41 cellular contexts compared by ENCODE assay signal in genomic region chr16:3484328-3485096, GRCh38. TPM values are rescaled to one million over a fixed set of nuclear protein-coding genes. Genes with fewer than 3 reads are reported as not detected.
DNase-seq lines count a peak whose midpoint lies in the region; ATAC-seq, FAIRE-seq and TF ChIP-seq lines count a peak whose summit lies in the region.
"Had no signal": no experiment of that assay in that cellular context is flagged by ENCODE, and none has a peak within 500 bp of the region (broad histone marks: within the 10 kb centered on the region; RNA-seq: fewer than 3 reads in every experiment).

No MANE protein-coding gene starts in this region.

- FAIRE-seq in K562 (lab: Jason Lieb, UNC), result no peak
- FAIRE-seq: endometrium, keratinocyte, pancreas had no signal

- H3K79me2 ChIP-seq in SK-N-SH (ENCODE audit: insufficient read depth), result peaks cover 20% of the 10 kb centered on the region
- no peaks in the 10 kb centered on the region for H3K79me2 ChIP-seq in K562 (ENCODE audit: control insufficient read depth, insufficient read depth, low read length)

- H3K27me3 ChIP-seq in SK-N-SH (ENCODE audit: insufficient read depth), result no peaks in the 10 kb centered on the region
- no peaks in the 10 kb centered on the region for H3K27me3 ChIP-seq in K562 (ENCODE audit: control insufficient read depth in 2 of 2, insufficient read depth in 2 of 2, low read length in 2 of 2)
- no peaks in the 10 kb centered on the region for H3K27me3 ChIP-seq in mesenchymal stem cell (ENCODE audit: control insufficient read depth in 1 of 2, insufficient read depth in 1 of 2, low read length in 2 of 2)
- H3K27me3 ChIP-seq in spleen (replicated peaks in 1 of 7), result no peaks in the 10 kb centered on the region
- no peaks in the 10 kb centered on the region for H3K27me3 ChIP-seq in testis
- H3K27me3 ChIP-seq: ascending aorta, cardiac muscle cell, esophagus muscularis mucosa, heart left ventricle, pancreas, Peyer's patch, right atrium auricular region, tibial nerve had no signal

- H3K4me2 ChIP-seq in SK-N-SH (no peak overlapping the region), K562 (ENCODE audit: insufficient read depth, low read length) (no peak overlapping the region), mesenchymal stem cell (ENCODE audit: low read length, poor library complexity, severe bottlenecking) (no peak overlapping the region)

- H3K27ac ChIP-seq in SK-N-SH (ENCODE audit: low read depth in 2 of 2, low read length in 1 of 2) (no peak overlapping the region), K562 (ENCODE audit: extremely low read depth, low read depth, low read length) (no peak overlapping the region), mesenchymal stem cell (ENCODE audit: low read length, poor library complexity, severe bottlenecking) (no peak overlapping the region), spleen (no peak overlapping the region), testis (no peak overlapping the region)
- H3K27ac ChIP-seq: 22Rv1, ascending aorta, cardiac muscle cell, esophagus muscularis mucosa, heart left ventricle, pancreas, Peyer's patch, right atrium auricular region, tibial nerve had no signal

- H3K9me3 ChIP-seq in SK-N-SH (no peaks in the 10 kb centered on the region), K562 (replicated peaks; ENCODE audit: control insufficient read depth, insufficient read depth, low read depth, low read length) (no peaks in the 10 kb centered on the region), mesenchymal stem cell (ENCODE audit: control insufficient read depth, low read length) (no peaks in the 10 kb centered on the region), spleen (no peaks in the 10 kb centered on the region), testis (no peaks in the 10 kb centered on the region)
- H3K9me3 ChIP-seq: ascending aorta, esophagus muscularis mucosa, heart left ventricle, pancreas, Peyer's patch, right atrium auricular region, tibial nerve had no signal

- CTCF ChIA-PET in SK-N-SH (lab: Yijun Ruan, JAX), result no interaction called here
- CTCF ChIA-PET in K562 (lab: Yijun Ruan, JAX; ENCODE audit: low intra/inter-chr PET ratio), result no interaction called here

- no peak overlapping the region for H2AK5ac ChIP-seq in mesenchymal stem cell (ENCODE audit: low read length, severe bottlenecking)

- intact Hi-C loops in K562 (cut with micrococcal nuclease), result no loop called here
- intact Hi-C loops in spleen (cut with DNase I; ENCODE audit: low total_unique reads), result no loop called here
- intact Hi-C loops in testis (cut with DNase I; ENCODE audit: low total_unique reads), result no loop called here

- no peak overlapping the region for H3K4me3 ChIP-seq in SK-N-SH (ENCODE audit: low read depth in 2 of 2, low read length in 1 of 2)
- no peak overlapping the region for H3K4me3 ChIP-seq in K562
- no peak overlapping the region for H3K4me3 ChIP-seq in mesenchymal stem cell (ENCODE audit: insufficient read depth in 1 of 2, low read depth in 1 of 2, low read length in 2 of 2)
- no peak overlapping the region for H3K4me3 ChIP-seq in spleen
- no peak overlapping the region for H3K4me3 ChIP-seq in testis
- H3K4me3 ChIP-seq: ascending aorta, cardiac muscle cell, esophagus muscularis mucosa, heart left ventricle, pancreas, Peyer's patch, right atrium auricular region, tibial nerve had no signal

- H3K18ac ChIP-seq in mesenchymal stem cell (ENCODE audit: low read depth in 1 of 2, low read length in 2 of 2), result no peak overlapping the region

- peaks cover 13% of the 10 kb centered on the region for H4K20me1 ChIP-seq in SK-N-SH (ENCODE audit: insufficient read depth)
- H4K20me1 ChIP-seq in K562 (replicated peaks; ENCODE audit: control insufficient read depth, insufficient read depth, low read length), result no peaks in the 10 kb centered on the region; the same call in 1 of the 2 replicates

- DNase-seq in SK-N-SH (peak; percentile 9), K562 (ENCODE audit: extremely low read depth in 1 of 4, low spot score in 3 of 4) (no peak), mesenchymal stem cell (no peak), spleen (peak; percentile 42), testis (no peak), NCI-H1092 treated with DMSO at 0.1 percent for 48 hours (lab: John Stamatoyannopoulos, UW) (no peak)
- DNase-seq: activated CD4-positive, alpha-beta T cell treated with anti-CD3 and anti-CD28 coated beads, Interleukin-2, amount 10 ng/mL, durations not matched to agents 24 days and 14 days; activated CD8-positive, alpha-beta memory T cell treated with anti-CD3 and anti-CD28 coated beads for 24 hours; activated T-cell treated with anti-CD3 and anti-CD28 coated beads for 4 hours; DMS79; foreskin fibroblast; GDM1; HCEC 1CT; Kasumi-1; NCI-H1436 treated with DMSO at 0.1 percent for 48 hours; NCI-H226; NCI-H748 treated with DMSO at 0.1 percent for 48 hours; Peyer's patch; SHP77 treated with DMSO at 0.1 percent for 48 hours; stimulated activated CD4-positive, alpha-beta T cell treated with anti-CD3 and anti-CD28 coated beads, Interleukin-4, amount 100 ng/mL, for 1 hour; SW 1271; T1000 had no signal

- H3K4ac ChIP-seq in mesenchymal stem cell (ENCODE audit: low read depth in 1 of 2, low read length in 2 of 2), result no peak overlapping the region

- peaks cover 56% of the 10 kb centered on the region for H3K79me1 ChIP-seq in mesenchymal stem cell (replicated peaks; ENCODE audit: low read length, poor library complexity, severe bottlenecking)

- H3F3A ChIP-seq in SK-N-SH (replicated peaks; ENCODE audit: insufficient read depth), result no peaks in the 10 kb centered on the region

- H2AFZ ChIP-seq in SK-N-SH (ENCODE audit: low read depth) (no peak overlapping the region), K562 (ENCODE audit: low read depth, low read length) (no peak overlapping the region), mesenchymal stem cell (ENCODE audit: low read depth, low read length) (no peak overlapping the region)

- H4K91ac ChIP-seq in mesenchymal stem cell (ENCODE audit: low read length), result peak overlapping the region; percentile 9

- H2BK5ac ChIP-seq in mesenchymal stem cell (ENCODE audit: low read depth, low read length, poor library complexity, severe bottlenecking), result no peak overlapping the region

- 92% methylated on average over 16 of the region's 30 CpGs for WGBS in SK-N-SH (ENCODE audit: low lambda C conversion rate)
- 92% methylated on average over 27 of the region's 30 CpGs for WGBS in K562 (ENCODE audit: insufficient coverage, low coverage, missing lambda C conversion rate)
- 93% methylated on average over 30 of the region's 30 CpGs for WGBS in mesenchymal stem cell
- 88 to 93% (median 91%) methylated on average over 26 to 30 of the region's 30 CpGs for WGBS in spleen, 5 donors
- WGBS in testis, 2 donors, result 91 to 92% methylated on average over 28 to 30 of the region's 30 CpGs

- POLR2A ChIA-PET in SK-N-SH (lab: Yijun Ruan, JAX), result no interaction called here
- POLR2A ChIA-PET in K562 (lab: Yijun Ruan, JAX), result interaction anchor here (0.6 kb wide), 1 partner anchor 11 kb away, joined by 3 read pairs; the partner anchor contains the start of gene C16orf90

- H3K14ac ChIP-seq in mesenchymal stem cell (ENCODE audit: low read length in 2 of 2), result no peak overlapping the region

- H4K8ac ChIP-seq in mesenchymal stem cell (ENCODE audit: low read length), result no peak overlapping the region

- H3K9ac ChIP-seq in SK-N-SH (no peak overlapping the region), K562 (ENCODE audit: insufficient read depth in 1 of 2, low read depth in 2 of 2, low read length in 2 of 2) (no peak overlapping the region), mesenchymal stem cell (ENCODE audit: low read length) (no peak overlapping the region)

- H3K9me2 ChIP-seq in SK-N-SH, result no peaks in the 10 kb centered on the region

- no peak overlapping the region for H3K23ac ChIP-seq in mesenchymal stem cell (ENCODE audit: low read length in 2 of 2)

- TF ChIP-seq EP300 in SK-N-SH (IDR thresholded peaks at IDR 0.05; ENCODE audit: borderline replicate concordance in 1 of 2, low read depth in 1 of 2, low read length in 1 of 2) (no peak), K562 (IDR thresholded peaks at IDR 0.05; ENCODE audit: low read length) (no peak)

- in situ Hi-C loops in K562 (cut with MboI), result no loop called here

- H2BK15ac ChIP-seq in mesenchymal stem cell (ENCODE audit: low read depth, poor library complexity, severe bottlenecking), result no peak overlapping the region

- ATAC-seq in SK-N-SH treated with all-trans-retinoic acid at 6 μM for 48 hours (no peak), K562 (no peak), HG03108 (IDR thresholded peaks at IDR 0.05; ENCODE audit: unreplicated experiment) (no peak)
- ATAC-seq: heart left ventricle; natural killer cell treated with Interleukin-12 subunit alpha and Interleukin-12 subunit beta and Interleukin-15 and Interleukin-18, amount 100 ng/mL, for 72 hours; pancreas; WTC11 had no signal

- no peak overlapping the region for H2BK12ac ChIP-seq in mesenchymal stem cell (ENCODE audit: low read length in 2 of 2)

- no TSS peak for BruUV-seq in K562 (replicated peaks; lab: Mats Ljungman, UMichigan)

- TF ChIP-seq CTCF in SK-N-SH (IDR thresholded peaks at IDR 0.05) (no peak), K562 (IDR thresholded peaks at IDR 0.05 in 2 of 3, conservative IDR thresholded peaks at IDR 0.05 in 1 of 3; ENCODE audit: insufficient read depth in 2 of 3, low read depth in 1 of 3, low read length in 3 of 3) (no peak), spleen (IDR thresholded peaks at IDR 0.05 in 8 of 11, conservative IDR thresholded peaks at IDR 0.05 in 3 of 11) (no peak), testis (IDR thresholded peaks at IDR 0.05) (no peak)

- peaks cover 7% of the 10 kb centered on the region for H3K9me1 ChIP-seq in K562 (ENCODE audit: control insufficient read depth, insufficient read depth, low read length)

- no peak for TF ChIP-seq POLR2A in K562 (conservative IDR thresholded peaks at IDR 0.05)
- TF ChIP-seq POLR2A in spleen (IDR thresholded peaks at IDR 0.05), result no peak
- no peak for TF ChIP-seq POLR2A in testis (IDR thresholded peaks at IDR 0.05)

- no peak for TF ChIP-seq RAD21 in SK-N-SH (IDR thresholded peaks at IDR 0.05; ENCODE audit: low read length)
- TF ChIP-seq RAD21 in K562 (CRISPR knock-in tag; conservative IDR thresholded peaks at IDR 0.05 in 1 of 2, IDR thresholded peaks at IDR 0.05 in 1 of 2), result no peak

- H3K4me1 ChIP-seq in SK-N-SH (ENCODE audit: control insufficient read depth in 1 of 2, insufficient read depth in 2 of 2, low read depth in 1 of 2, low read length in 1 of 2) (peaks cover 0 to 20% of the 10 kb centered on the region in 2 experiments; a peak in 1 of 4 replicates), K562 (replicated peaks in 1 of 2; ENCODE audit: control insufficient read depth in 2 of 2, insufficient read depth in 2 of 2, low read length in 2 of 2) (peaks cover 7 to 47% of the 10 kb centered on the region in 2 experiments; a peak in 4 of 5 replicates), mesenchymal stem cell (ENCODE audit: control insufficient read depth, insufficient read depth, low read depth, low read length) (peaks cover 13% of the 10 kb centered on the region), spleen (peaks cover 0 to 8% (median 2%) of the 10 kb centered on the region in 6 donors), testis (peaks cover 16% of the 10 kb centered on the region)
- H3K4me1 ChIP-seq: ascending aorta, pancreas, Peyer's patch, tibial nerve had no signal

- no peak overlapping the region for H2BK120ac ChIP-seq in mesenchymal stem cell (ENCODE audit: low read depth, low read length)

- H3K36me3 ChIP-seq in SK-N-SH (replicated peaks in 1 of 2; ENCODE audit: control insufficient read depth in 1 of 2, insufficient read depth in 2 of 2, low read length in 1 of 2), result peaks cover 9 to 64% of the 10 kb centered on the region in 2 experiments
- peaks cover 61% of the 10 kb centered on the region for H3K36me3 ChIP-seq in K562 (ENCODE audit: control insufficient read depth, insufficient read depth, low read length)
- peaks cover 79% of the 10 kb centered on the region in 2 experiments for H3K36me3 ChIP-seq in mesenchymal stem cell (ENCODE audit: control insufficient read depth in 1 of 2, insufficient read depth in 2 of 2, low read depth in 1 of 2, low read length in 2 of 2)
- peaks cover 3 to 92% (median 76%) of the 10 kb centered on the region in 6 donors for H3K36me3 ChIP-seq in spleen
- H3K36me3 ChIP-seq in testis (ENCODE audit: low read depth, missing control alignments), result no peaks in the 10 kb centered on the region

RNA-seq across cellular contexts. Expression of gene C16orf90, which starts 10.8 kb away (rescaled TPM):
- not detected in 2 replicates for polyA plus RNA-seq in SK-N-SH (2012; rRNA removed)
- polyA plus RNA-seq in SK-N-SH (2012; cell fraction: cytosol; rRNA removed), result not detected in 2 replicates
- not detected in 2 replicates for polyA plus RNA-seq in SK-N-SH (2012; cell fraction: nucleus; rRNA removed)
- not detected in 2 replicates for total RNA-seq in K562 (2011; cell fraction: chromatin; rRNA removed; ENCODE audit: low replicate concordance)
- not detected in 2 replicates for total RNA-seq in K562 (2011; cell fraction: nucleolus; rRNA removed)
- total RNA-seq in K562 (2011; cell fraction: nucleoplasm; rRNA removed), result not detected in 2 replicates
- not detected in 2 replicates for total RNA-seq in K562 (2014; rRNA removed)
- not detected in 2 replicates for total RNA-seq in K562 (2014; rRNA removed; fragmentation: Illumina TruSeq; extraction: Trizol)
- total RNA-seq in K562 (2015; rRNA removed; fragmentation: Illumina TruSeq; extraction: Trizol), result not detected in 2 replicates
- not detected in 2 replicates for total RNA-seq in K562 (2021)
- not detected in 2 replicates for polyA plus RNA-seq in K562 (2011; rRNA removed)
- polyA plus RNA-seq in K562 (2011; cell fraction: cytosol; rRNA removed), result not detected in 2 replicates
- polyA plus RNA-seq in K562 (2011; cell fraction: nucleus; rRNA removed), result not detected in 2 replicates
- polyA plus RNA-seq in K562 (2012), result not detected in 2 replicates
- polyA plus RNA-seq in K562 (2014; fragmentation: Illumina TruSeq; extraction: Trizol), result not detected in 2 replicates
- polyA plus RNA-seq in K562 (2014; fragmentation: Nextera tagmentation; extraction: Ambion mirVana), result not detected
- not detected in 2 replicates for polyA plus RNA-seq in K562 (2014; rRNA removed)
- not detected in 2 replicates for polyA minus RNA-seq in K562 (2011; rRNA and poly(A)+ RNA removed)
- not detected in 2 replicates for polyA minus RNA-seq in K562 (2011; cell fraction: cytosol; rRNA and poly(A)+ RNA removed)
- not detected in 2 replicates for polyA minus RNA-seq in K562 (2011; cell fraction: nucleus; rRNA and poly(A)+ RNA removed)
- not detected for polyA plus RNA-seq in mesenchymal stem cell (2013, experiment 1 of 2)
- polyA plus RNA-seq in mesenchymal stem cell (2013, experiment 2 of 2), result not detected
- total RNA-seq in spleen, result not detected
- not detected for polyA plus RNA-seq in spleen
- total RNA-seq in testis, result 10 to 100 TPM; 14.2 to 33.8 TPM
- 52.1 TPM for polyA plus RNA-seq in testis (ENCODE audit: insufficient read depth, low read depth, low replicate concordance)
- total RNA-seq: activated CD4-positive, alpha-beta T cell treated with anti-CD3 and anti-CD28 coated beads, Interleukin-2, amount 10 ng/mL, durations not matched to agents 24 days and 14 days; activated T-helper 2 cell treated with anti-CD3 and anti-CD28 coated beads, Interferon-gamma antibody, Interleukin-2, Interleukin-4, amounts not matched to agents 10 μg/mL and 5 μg/mL and 100 μg/mL, durations not matched to agents 14 hours and 24 hours and 36 hours; ascending aorta; cardiac muscle cell; dermis microvascular lymphatic vessel endothelial cell; esophagus muscularis mucosa; heart left ventricle; lower leg skin; mononuclear cell; natural killer cell treated with Interleukin-12 subunit alpha and Interleukin-12 subunit beta and Interleukin-15 and Interleukin-18, amount 100 ng/mL, for 72 hours; pancreas; Peyer's patch; right atrium auricular region; tibial nerve; WTC11 had no signal
- polyA plus RNA-seq: cardiac muscle cell, CD14-positive monocyte, heart left ventricle, keratinocyte, pancreas had no signal

RNA-seq across cellular contexts. Expression of gene CLUAP1, which starts 16.3 kb away (rescaled TPM):
- polyA plus RNA-seq in SK-N-SH (2012; rRNA removed) (18.0 and 19.5 TPM in 2 replicates), K562 (2011; rRNA removed) (2.2 and 7.8 TPM in 2 replicates), K562 (2014; fragmentation: Illumina TruSeq; extraction: Trizol) (5.9 and 8.3 TPM in 2 replicates), K562 (2014; fragmentation: Nextera tagmentation; extraction: Ambion mirVana) (10 to 100 TPM; 11.1 to 17.6 TPM), K562 (2014; rRNA removed) (4.9 and 6.6 TPM in 2 replicates), spleen (1 to 10 TPM; 4.0 to 9.2 (median 9.0) TPM), testis (ENCODE audit: insufficient read depth, low read depth, low replicate concordance) (95.7 TPM)
- polyA plus RNA-seq in SK-N-SH (2012; cell fraction: cytosol; rRNA removed), result 24.9 and 42.8 TPM in 2 replicates
- 11.8 and 20.5 TPM in 2 replicates for polyA plus RNA-seq in SK-N-SH (2012; cell fraction: nucleus; rRNA removed)
- total RNA-seq in K562 (2011; cell fraction: chromatin; rRNA removed; ENCODE audit: low replicate concordance), result 4.7 and 8.8 TPM in 2 replicates
- total RNA-seq in K562 (2011; cell fraction: nucleolus; rRNA removed), result 2.0 and 3.0 TPM in 2 replicates
- total RNA-seq in K562 (2011; cell fraction: nucleoplasm; rRNA removed), result 3.7 and 4.2 TPM in 2 replicates
- total RNA-seq in K562 (2014; rRNA removed) (4.8 and 6.8 TPM in 2 replicates), K562 (2014; rRNA removed; fragmentation: Illumina TruSeq; extraction: Trizol) (10.8 and 11.0 TPM in 2 replicates), K562 (2015; rRNA removed; fragmentation: Illumina TruSeq; extraction: Trizol) (6.9 TPM in 2 replicates), K562 (2021) (6.2 and 6.7 TPM in 2 replicates), spleen (10 to 100 TPM in 6 of 7 donors, 1 to 10 TPM in 1; 9.8 to 19.7 (median 14.9) TPM), testis (10 to 100 TPM; 45.2 to 59.5 TPM)
- polyA plus RNA-seq in K562 (2011; cell fraction: cytosol; rRNA removed), result 1.1 and 1.7 TPM in 2 replicates
- polyA plus RNA-seq in K562 (2011; cell fraction: nucleus; rRNA removed), result 3.2 and 3.3 TPM in 2 replicates
- polyA plus RNA-seq in K562 (2012), result 5.3 and 6.6 TPM in 2 replicates
- 9.2 and 14.1 TPM in 2 replicates for polyA minus RNA-seq in K562 (2011; rRNA and poly(A)+ RNA removed)
- 2.0 and 6.1 TPM in 2 replicates for polyA minus RNA-seq in K562 (2011; cell fraction: cytosol; rRNA and poly(A)+ RNA removed)
- 3.0 and 3.2 TPM in 2 replicates for polyA minus RNA-seq in K562 (2011; cell fraction: nucleus; rRNA and poly(A)+ RNA removed)
- 11.7 TPM for polyA plus RNA-seq in mesenchymal stem cell (2013, experiment 1 of 2)
- polyA plus RNA-seq in mesenchymal stem cell (2013, experiment 2 of 2), result 11.8 TPM

RNA-seq across cellular contexts. Expression of gene NAA60, which starts 41.0 kb away (rescaled TPM):
- polyA plus RNA-seq in SK-N-SH (2012; rRNA removed) (17.2 and 21.5 TPM in 2 replicates), K562 (2011; rRNA removed) (16.0 and 17.2 TPM in 2 replicates), K562 (2014; fragmentation: Illumina TruSeq; extraction: Trizol) (41.8 and 49.4 TPM in 2 replicates), K562 (2014; fragmentation: Nextera tagmentation; extraction: Ambion mirVana) (1 to 10 TPM; 2.1 to 2.3 TPM), K562 (2014; rRNA removed) (21.6 and 25.1 TPM in 2 replicates), spleen (10 to 100 TPM; 27.2 to 40.3 (median 33.8) TPM), testis (ENCODE audit: insufficient read depth, low read depth, low replicate concordance) (61.8 TPM)
- 17.2 and 23.6 TPM in 2 replicates for polyA plus RNA-seq in SK-N-SH (2012; cell fraction: cytosol; rRNA removed)
- polyA plus RNA-seq in SK-N-SH (2012; cell fraction: nucleus; rRNA removed), result 33.4 and 41.1 TPM in 2 replicates
- 23.6 and 31.0 TPM in 2 replicates for total RNA-seq in K562 (2011; cell fraction: chromatin; rRNA removed; ENCODE audit: low replicate concordance)
- total RNA-seq in K562 (2011; cell fraction: nucleolus; rRNA removed), result 14.6 and 17.7 TPM in 2 replicates
- 16.4 and 21.2 TPM in 2 replicates for total RNA-seq in K562 (2011; cell fraction: nucleoplasm; rRNA removed)
- total RNA-seq in K562 (2014; rRNA removed) (9.5 and 13.7 TPM in 2 replicates), K562 (2014; rRNA removed; fragmentation: Illumina TruSeq; extraction: Trizol) (9.7 and 13.8 TPM in 2 replicates), K562 (2015; rRNA removed; fragmentation: Illumina TruSeq; extraction: Trizol) (10.3 and 11.9 TPM in 2 replicates), K562 (2021) (34.4 and 35.4 TPM in 2 replicates), spleen (10 to 100 TPM; 35.0 to 85.9 (median 51.2) TPM), testis (100 to 1,000 TPM in 1 of 2 donors, 10 to 100 TPM in 1; 99.2 to 120 TPM)
- 13.5 and 27.6 TPM in 2 replicates for polyA plus RNA-seq in K562 (2011; cell fraction: cytosol; rRNA removed)
- polyA plus RNA-seq in K562 (2011; cell fraction: nucleus; rRNA removed), result 13.9 and 22.0 TPM in 2 replicates
- 28.6 and 41.3 TPM in 2 replicates for polyA plus RNA-seq in K562 (2012)
- 13.7 and 14.0 TPM in 2 replicates for polyA minus RNA-seq in K562 (2011; rRNA and poly(A)+ RNA removed)
- polyA minus RNA-seq in K562 (2011; cell fraction: cytosol; rRNA and poly(A)+ RNA removed), result 15.2 and 15.6 TPM in 2 replicates
- polyA minus RNA-seq in K562 (2011; cell fraction: nucleus; rRNA and poly(A)+ RNA removed), result 5.9 and 8.3 TPM in 2 replicates
- polyA plus RNA-seq in mesenchymal stem cell (2013, experiment 1 of 2), result 57.5 TPM
- 57.4 TPM for polyA plus RNA-seq in mesenchymal stem cell (2013, experiment 2 of 2)

RNA-seq across cellular contexts. Expression of gene ZNF597, which starts 41.2 kb away (rescaled TPM):
- 1.1 and 1.3 TPM in 2 replicates for polyA plus RNA-seq in SK-N-SH (2012; rRNA removed)
- polyA plus RNA-seq in SK-N-SH (2012; cell fraction: cytosol; rRNA removed), result 1.3 and 1.6 TPM in 2 replicates
- polyA plus RNA-seq in SK-N-SH (2012; cell fraction: nucleus; rRNA removed), result 0.83 and 1.8 TPM in 2 replicates
- 0.67 and 1.7 TPM in 2 replicates for total RNA-seq in K562 (2011; cell fraction: chromatin; rRNA removed; ENCODE audit: low replicate concordance)
- 0.53 and 0.67 TPM in 2 replicates for total RNA-seq in K562 (2011; cell fraction: nucleolus; rRNA removed)
- total RNA-seq in K562 (2011; cell fraction: nucleoplasm; rRNA removed), result 0.95 and 1.5 TPM in 2 replicates
- total RNA-seq in K562 (2014; rRNA removed), result 0.20 and 0.68 TPM in 2 replicates
- 0.58 and 0.70 TPM in 2 replicates for total RNA-seq in K562 (2014; rRNA removed; fragmentation: Illumina TruSeq; extraction: Trizol)
- 0.57 and 0.62 TPM in 2 replicates for total RNA-seq in K562 (2015; rRNA removed; fragmentation: Illumina TruSeq; extraction: Trizol)
- 0.36 and 0.42 TPM in 2 replicates for total RNA-seq in K562 (2021)
- polyA plus RNA-seq in K562 (2011; rRNA removed), result 0.17 and 0.57 TPM in 2 replicates
- 0.03 and 0.22 TPM in 2 replicates for polyA plus RNA-seq in K562 (2011; cell fraction: cytosol; rRNA removed)
- polyA plus RNA-seq in K562 (2011; cell fraction: nucleus; rRNA removed), result 0.27 and 0.73 TPM in 2 replicates
- polyA plus RNA-seq in K562 (2012), result 0.29 and 0.30 TPM in 2 replicates
- polyA plus RNA-seq in K562 (2014; fragmentation: Illumina TruSeq; extraction: Trizol), result 0.29 and 0.43 TPM in 2 replicates
- polyA plus RNA-seq in K562 (2014; fragmentation: Nextera tagmentation; extraction: Ambion mirVana), result under 1 TPM; 0.14 to 0.31 TPM
- 0.32 and 0.34 TPM in 2 replicates for polyA plus RNA-seq in K562 (2014; rRNA removed)
- polyA minus RNA-seq in K562 (2011; rRNA and poly(A)+ RNA removed), result 0.32 and 1.0 TPM in 2 replicates
- polyA minus RNA-seq in K562 (2011; cell fraction: cytosol; rRNA and poly(A)+ RNA removed), result 0.18 and 0.19 TPM in 2 replicates
- 0.13 and 0.89 TPM in 2 replicates for polyA minus RNA-seq in K562 (2011; cell fraction: nucleus; rRNA and poly(A)+ RNA removed)
- 1.5 TPM for polyA plus RNA-seq in mesenchymal stem cell (2013, experiment 1 of 2)
- polyA plus RNA-seq in mesenchymal stem cell (2013, experiment 2 of 2), result 1.6 TPM
- total RNA-seq in spleen, result 1 to 10 TPM; 2.4 to 4.6 (median 3.7) TPM
- polyA plus RNA-seq in spleen, result 1 to 10 TPM in 2 of 3 donors, under 1 TPM in 1; 0.78 to 1.3 (median 1.2) TPM
- total RNA-seq in testis, result 10 to 100 TPM in 1 of 2 donors, 1 to 10 TPM in 1; 9.1 to 11.0 TPM
- polyA plus RNA-seq in testis (ENCODE audit: insufficient read depth, low read depth, low replicate concordance), result 6.9 TPM

Comparison
In these comparisons a context has a peak if more than half of its experiments do, and no peak if none do; other contexts are left out.
1. DNase-seq: peak in SK-N-SH (single experiment) and spleen (single experiment); none in K562 (0 of 4), mesenchymal stem cell (single experiment), testis (single experiment) and NCI-H1092 treated with DMSO at 0.1 percent for 48 hours (single experiment).
2. RNA of gene C16orf90, which starts 10.8 kb away (polyA plus RNA-seq): 52.1 TPM in testis (single experiment); not detected in SK-N-SH, not detected in K562 and not detected in spleen; every median in the first group is over 10 times any median in the second.